Comparison of ENCODE assay signal across 8 cellular contexts in genomic region chr9:131237931-131238401, GRCh38.
A peak's percentile ranks its signal among the peaks of the same experiment; 100 is the strongest.
DNase-seq lines count a peak whose midpoint lies in the region; ATAC-seq and TF ChIP-seq lines count a peak whose summit lies in the region.

No MANE protein-coding gene starts in this region.

- H3K9me3 ChIP-seq in NT2/D1 (ENCODE audit: insufficient read depth, low read length) (no peaks in the 10 kb centered on the region), neutrophil (no peaks in the 10 kb centered on the region)

- H3K36me3 ChIP-seq in NT2/D1 (ENCODE audit: insufficient read depth, insufficient read length, low read length) (peaks cover 33% of the 10 kb centered on the region), neutrophil (peaks cover 36% of the 10 kb centered on the region)

- H3K27me3 ChIP-seq in NT2/D1 (ENCODE audit: insufficient read depth, insufficient read length) = no peaks in the 10 kb centered on the region
- no peaks in the 10 kb centered on the region for H3K27me3 ChIP-seq in neutrophil

- DNase-seq in NCI-H1417 (lab: John Stamatoyannopoulos, UW) (peak; percentile 1 to 41 (median 10)), NCI-H1417 treated with DMSO at 0.1 percent for 48 hours (lab: John Stamatoyannopoulos, UW) (no peak), NT2/D1 (ENCODE audit: low read depth, low spot score) (no peak), fibroblast of gingiva (ENCODE audit: low read depth) (peak; percentile 74), substantia nigra (lab: John Stamatoyannopoulos, UW) (peak in 28 of 49 donors; percentile 13 to 61 (median 38))
- peak; percentile 79 for DNase-seq in activated T-cell treated with anti-CD3 and anti-CD28 coated beads, Interleukin-2, amount 50 U/mL, for 1 hour

- no peak for TF ChIP-seq CTCF in neutrophil (IDR thresholded peaks at IDR 0.05)

- H3K9ac ChIP-seq in NT2/D1 (ENCODE audit: insufficient read length, low read depth) = peak overlapping the region; percentile 59

- ATAC-seq in HG02981 (IDR thresholded peaks at IDR 0.05; ENCODE audit: unreplicated experiment) = peak; percentile 83

- peak overlapping the region; percentile 87 for H3K27ac ChIP-seq in neutrophil
- H3K27ac ChIP-seq in substantia nigra (ENCODE audit: low read depth, low read length, poor library complexity, severe bottlenecking) = peak overlapping the region; percentile 42

- H3K4me1 ChIP-seq in NT2/D1 (ENCODE audit: insufficient read depth, insufficient read length) (peaks cover 19% of the 10 kb centered on the region), neutrophil (ENCODE audit: control insufficient read depth in 1 of 2, insufficient read depth in 1 of 2, low read depth in 1 of 2, low read length in 1 of 2) (peaks cover 24 to 25% of the 10 kb centered on the region in 2 experiments)

- H3K4me3 ChIP-seq in NT2/D1 (ENCODE audit: insufficient read length, low read depth) = no peak overlapping the region
- H3K4me3 ChIP-seq in neutrophil (ENCODE audit: low read depth in 1 of 2, low read length in 1 of 2) = peak overlapping the region; percentile 58 to 60

Comparison
In these comparisons a context has a peak if more than half of its experiments do, and no peak if none do; other contexts are left out.
1. DNase-seq: peak in NCI-H1417 (3 of 3), activated T-cell treated with anti-CD3 and anti-CD28 coated beads, Interleukin-2, amount 50 U/mL, for 1 hour (single experiment), fibroblast of gingiva (single experiment) and substantia nigra (28 of 49); none in NCI-H1417 treated with DMSO at 0.1 percent for 48 hours (single experiment) and NT2/D1 (single experiment).